ENCODE assay signal across 8 cellular contexts in genomic region chr3:20185733-20186599, GRCh38. TPM values are rescaled to one million over a fixed set of nuclear protein-coding genes. Genes with fewer than 3 reads are reported as not detected.
DNase-seq lines count a peak whose midpoint lies in the region; ATAC-seq and TF ChIP-seq lines count a peak whose summit lies in the region.

Gene SGO1 (minus strand): TSS chr3:20186206. CDS start chr3:20184027, 2,179 bp downstream.

- ATAC-seq in HG03432 (IDR thresholded peaks at IDR 0.05; ENCODE audit: unreplicated experiment): peak; percentile 96

- TF ChIP-seq POLR2A in GM19193 (IDR thresholded peaks at IDR 0.05; ENCODE audit: extremely low read depth, insufficient read depth, insufficient read length): peak; percentile 77

- peak; percentile 46 for TF ChIP-seq CTCF in choroid plexus epithelial cell (conservative IDR thresholded peaks at IDR 0.05; ENCODE audit: low read depth, low read length)
- TF ChIP-seq CTCF in kidney epithelial cell (IDR thresholded peaks at IDR 0.05; ENCODE audit: insufficient read depth, low read length, poor library complexity, severe bottlenecking): no peak

- peak within 1 kb of the TSS; percentile 77 for H3K4me3 ChIP-seq in choroid plexus epithelial cell (ENCODE audit: low read depth, low read length)
- H3K4me3 ChIP-seq in kidney epithelial cell (ENCODE audit: low read depth, low read length): peak within 1 kb of the TSS; percentile 90

- no peaks in the 10 kb centered on the region for H3K36me3 ChIP-seq in kidney epithelial cell (ENCODE audit: control insufficient read depth, insufficient read depth, low read length)

- peak; percentile 99 for DNase-seq in Ammon's horn (ENCODE audit: low spot score)
- peak; percentile 82 for DNase-seq in NCI-H510A (lab: John Stamatoyannopoulos, UW)
- peak; percentile 100 for DNase-seq in activated CD4-positive, alpha-beta T cell treated with anti-CD3 and anti-CD28 coated beads for 1 hour
- peak; percentile 99 for DNase-seq in choroid plexus epithelial cell (ENCODE audit: low read depth)
- DNase-seq in kidney epithelial cell (ENCODE audit: low read depth): peak; percentile 95
- DNase-seq in stimulated activated CD4-positive, alpha-beta T cell treated with anti-CD3 and anti-CD28 coated beads, Interleukin-15, amount 100 ng/mL, for 48 hours (ENCODE audit: low read depth in 2 of 2): peak; percentile 98 to 99

- H3K27me3 ChIP-seq in kidney epithelial cell (ENCODE audit: control insufficient read depth, insufficient read depth, low read length): no peaks in the 10 kb centered on the region

RNA-seq across cellular contexts. Expression of gene SGO1, which starts in this region (rescaled TPM):
- 4.8 and 6.9 TPM in 2 replicates for total RNA-seq in kidney epithelial cell

Comparison
In these comparisons a context has a peak if more than half of its experiments do, and no peak if none do; other contexts are left out.
1. Peak in every context shown above with its lines: DNase-seq, ATAC-seq and H3K4me3 ChIP-seq.